ENCODE assay signal across 28 cellular contexts in genomic region chr4:19752600-19752999, GRCh38.
"Had no signal": no experiment of that assay in that cellular context is flagged by ENCODE, and none has a peak within 500 bp of the region (broad histone marks: within the 10 kb centered on the region; RNA-seq: fewer than 3 reads in every experiment).

No MANE protein-coding gene starts in this region.

- H3K4me1 Mint-ChIP-seq: naive B cell; neural progenitor cell; stimulated activated naive CD8-positive, alpha-beta T cell treated with anti-CD3 and anti-CD28 coated beads, Interleukin-15, amount 100 ng/mL, for 72 hours had no signal

- H3K27ac Mint-ChIP-seq: dendritic cell treated with granulocyte-macrophage colony-stimulating factor and Interleukin-4, amounts not matched to agents 40 ng/mL and 50 ng/mL, for 4 days; endodermal cell; naive B cell; natural killer cell treated with Interleukin-12 subunit alpha and Interleukin-12 subunit beta and Interleukin-15 and Interleukin-18, amount 100 ng/mL, for 72 hours; neural progenitor cell; stimulated activated naive CD8-positive, alpha-beta T cell treated with anti-CD3 and anti-CD28 coated beads, Interleukin-15, amount 100 ng/mL, for 72 hours had no signal

- H3K9me3 ChIP-seq: gastrocnemius medialis, left lung, mucosa of descending colon, prostate gland, right atrium auricular region, suprapubic skin, transverse colon, upper lobe of right lung, uterus had no signal

- H3K4me1 ChIP-seq: gastrocnemius medialis, neural progenitor cell, parathyroid adenoma, prostate gland, right atrium auricular region, transverse colon, upper lobe of right lung, uterus had no signal

- H3K9me3 Mint-ChIP-seq: endodermal cell, mesothelial cell of epicardium, neural progenitor cell had no signal

- H3K27me3 ChIP-seq: gastrocnemius medialis, left lung, neural progenitor cell, right atrium auricular region, suprapubic skin, transverse colon, upper lobe of right lung, uterus had no signal

- H3K36me3 Mint-ChIP-seq: mesothelial cell of epicardium, naive B cell, neural progenitor cell had no signal

- H3K4me3 ChIP-seq: gastrocnemius medialis, left lung, mucosa of descending colon, neural progenitor cell, prostate gland, right atrium auricular region, smooth muscle cell, suprapubic skin, transverse colon, upper lobe of right lung, uterus had no signal

- H3K36me3 ChIP-seq: gastrocnemius medialis, left lung, neural progenitor cell, prostate gland, right atrium auricular region, suprapubic skin, transverse colon, upper lobe of right lung, uterus had no signal

- H3K27ac ChIP-seq: epithelial cell of prostate, gastrocnemius medialis, left lung, neural progenitor cell, parathyroid adenoma, prostate gland, right atrium auricular region, suprapubic skin, transverse colon, upper lobe of right lung, uterus had no signal

- H3K27me3 Mint-ChIP-seq: dendritic cell treated with granulocyte-macrophage colony-stimulating factor and Interleukin-4, amounts not matched to agents 40 ng/mL and 50 ng/mL, for 4 days; naive B cell; natural killer cell treated with Interleukin-12 subunit alpha and Interleukin-12 subunit beta and Interleukin-15 and Interleukin-18, amount 100 ng/mL, for 72 hours; stimulated activated naive CD8-positive, alpha-beta T cell treated with anti-CD3 and anti-CD28 coated beads, Interleukin-15, amount 100 ng/mL, for 72 hours had no signal

- H3K4me3 Mint-ChIP-seq: dendritic cell treated with granulocyte-macrophage colony-stimulating factor and Interleukin-4, amounts not matched to agents 40 ng/mL and 50 ng/mL, for 4 days; endodermal cell; mesothelial cell of epicardium; naive B cell; natural killer cell treated with Interleukin-12 subunit alpha and Interleukin-12 subunit beta and Interleukin-15 and Interleukin-18, amount 100 ng/mL, for 72 hours; neural progenitor cell; stimulated activated naive CD8-positive, alpha-beta T cell treated with anti-CD3 and anti-CD28 coated beads, Interleukin-15, amount 100 ng/mL, for 72 hours had no signal

- DNase-seq: effector CD8-positive, alpha-beta T cell; endodermal cell; foreskin fibroblast; gastrocnemius medialis; head of caudate nucleus; left lung; mesenchymal stem cell; mucosa of descending colon; naive B cell; stimulated activated CD4-positive, alpha-beta T cell treated with anti-CD3 and anti-CD28 coated beads, Interleukin-12 subunit alpha, Interleukin-12 subunit beta, amount 100 ng/mL, for 4 hours; stimulated activated CD4-positive, alpha-beta T cell treated with anti-CD3 and anti-CD28 coated beads, Interleukin-1b, Interleukin-23, amount 100 ng/mL, for 48 hours; stimulated activated CD4-positive, alpha-beta T cell treated with anti-CD3 and anti-CD28 coated beads, Interleukin-4, amount 100 ng/mL, for 1 hour; stimulated activated CD8-positive, alpha-beta memory T cell treated with anti-CD3 and anti-CD28 coated beads, Interleukin-4, amount 100 ng/mL, for 48 hours; stimulated activated naive CD4-positive, alpha-beta T cell; stimulated activated naive CD8-positive, alpha-beta T cell treated with anti-CD3 and anti-CD28 coated beads, Interleukin-15, amount 100 ng/mL, for 72 hours; transverse colon; upper lobe of right lung; uterus had no signal
